34 cellular contexts compared by ENCODE assay signal in the genomic region with DNA sequence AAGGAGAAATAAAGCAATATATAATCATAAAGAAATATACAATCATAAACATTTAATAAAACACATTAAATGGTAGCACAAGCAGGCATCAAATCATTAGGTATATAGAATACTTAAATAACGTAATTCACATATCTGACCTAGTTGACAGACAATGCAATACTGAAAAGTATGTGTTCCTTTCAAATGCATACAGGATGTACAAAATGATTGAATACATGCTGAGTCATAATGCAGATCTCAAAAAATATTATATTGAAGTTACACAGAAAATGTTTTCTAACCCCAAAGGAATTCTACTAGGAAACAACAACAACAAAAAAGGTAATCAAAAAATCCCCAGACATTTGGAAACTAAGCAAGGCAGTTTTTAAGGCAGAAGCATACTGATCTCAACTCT.
"Had no signal": no experiment of that assay in that cellular context is flagged by ENCODE, and none has a peak within 500 bp of the region (broad histone marks: within the 10 kb centered on the region; RNA-seq: fewer than 3 reads in every experiment).

No MANE protein-coding gene starts in this region.

- H3K36me3 Mint-ChIP-seq: activated naive CD8-positive, alpha-beta T cell treated with anti-CD3 and anti-CD28 coated beads for 36 hours; naive thymus-derived CD8-positive, alpha-beta T cell had no signal

- H3K4me3 ChIP-seq: breast epithelium, heart right ventricle, lower lobe of right lung, pancreas, prostate gland, skin epidermis, testis, transverse colon had no signal

- H3K4me3 Mint-ChIP-seq: activated naive CD4-positive, alpha-beta T cell treated with anti-CD3 and anti-CD28 coated beads for 36 hours; activated naive CD8-positive, alpha-beta T cell treated with anti-CD3 and anti-CD28 coated beads for 36 hours; activated T-cell treated with anti-CD3 and anti-CD28 coated beads, Interleukin-2, amount 50 U/mL, for 72 hours; central memory CD8-positive, alpha-beta T cell; naive thymus-derived CD8-positive, alpha-beta T cell; neural crest cell had no signal

- H3K36me3 ChIP-seq: breast epithelium, heart right ventricle, lower lobe of right lung, pancreas, prostate gland, transverse colon had no signal

- H3K27ac ChIP-seq: breast epithelium, heart right ventricle, lower lobe of right lung, pancreas, prostate gland, skin epidermis, testis, transverse colon, VCaP had no signal

- H3K27me3 Mint-ChIP-seq: activated naive CD8-positive, alpha-beta T cell treated with anti-CD3 and anti-CD28 coated beads for 36 hours; central memory CD8-positive, alpha-beta T cell; naive thymus-derived CD8-positive, alpha-beta T cell had no signal

- H3K4me1 Mint-ChIP-seq: activated naive CD8-positive, alpha-beta T cell treated with anti-CD3 and anti-CD28 coated beads for 36 hours; central memory CD8-positive, alpha-beta T cell; naive thymus-derived CD8-positive, alpha-beta T cell had no signal

- H3K27me3 ChIP-seq: breast epithelium, heart right ventricle, pancreas, testis, transverse colon had no signal

- H3K9me3 ChIP-seq: breast epithelium, lower lobe of right lung, pancreas, prostate gland, testis, transverse colon had no signal

- ATAC-seq: activated T-cell treated with anti-CD3 and anti-CD28 coated beads, Interleukin-2, amount 50 U/mL, for 72 hours; heart right ventricle; left lobe of liver; lower lobe of right lung; naive thymus-derived CD8-positive, alpha-beta T cell; pancreas; sciatic nerve; stimulated activated naive CD8-positive, alpha-beta T cell treated with anti-CD3 and anti-CD28 coated beads, Interleukin-15, Interleukin-2, amounts not matched to agents 100 U/mL and 50 U/mL, for 24 hours had no signal

- H3K4me1 ChIP-seq: breast epithelium, heart right ventricle, lower lobe of right lung, pancreas, prostate gland, testis, transverse colon had no signal

- FAIRE-seq: endometrium, TTC549 had no signal

- H3K27ac Mint-ChIP-seq: activated naive CD4-positive, alpha-beta T cell treated with anti-CD3 and anti-CD28 coated beads for 36 hours; activated naive CD8-positive, alpha-beta T cell treated with anti-CD3 and anti-CD28 coated beads for 36 hours; activated T-cell treated with anti-CD3 and anti-CD28 coated beads, Interleukin-2, amount 50 U/mL, for 72 hours; naive thymus-derived CD8-positive, alpha-beta T cell had no signal

- DNase-seq: activated CD4-positive, alpha-beta T cell treated with anti-CD3 and anti-CD28 coated beads for 4 hours; activated CD4-positive, alpha-beta T cell treated with anti-CD3 and anti-CD28 coated beads, Interleukin-2, amount 50 U/mL, for 4 hours; activated naive CD4-positive, alpha-beta T cell treated with anti-CD3 and anti-CD28 coated beads for 36 hours; activated naive CD8-positive, alpha-beta T cell treated with anti-CD3 and anti-CD28 coated beads for 36 hours; activated T-cell treated with anti-CD3 and anti-CD28 coated beads for 4 hours; activated T-cell treated with anti-CD3 and anti-CD28 coated beads, Interleukin-2, amount 50 U/mL, for 72 hours; amygdala; dermis blood vessel endothelial cell; effector CD4-positive, alpha-beta T cell; erythroblast; heart right ventricle; kidney glomerular epithelial cell; lower lobe of right lung; mesenchymal stem cell; naive thymus-derived CD8-positive, alpha-beta T cell; nucleus accumbens; pancreas; retina; stimulated activated CD4-positive, alpha-beta T cell treated with anti-CD3 and anti-CD28 coated beads, Interleukin-12 subunit alpha, Interleukin-12 subunit beta, amount 100 ng/mL, for 4 hours; stimulated activated CD4-positive, alpha-beta T cell treated with anti-CD3 and anti-CD28 coated beads, Interleukin-4, amount 100 ng/mL, for 1 hour; stimulated activated naive CD8-positive, alpha-beta T cell treated with anti-CD3 and anti-CD28 coated beads, Interleukin-15, Interleukin-2, amounts not matched to agents 100 U/mL and 50 U/mL, for 24 hours; T-helper 9 cell; testis; transverse colon had no signal
